ENCODE assay signal across 1 cellular context in genomic region chr19:44258835-44259413, GRCh38.
TF ChIP-seq lines count a peak whose summit lies in the region.

No MANE protein-coding gene starts in this region.

TF ChIP-seq in GM12878, 131 proteins besides CTCF, POLR2A, EP300 and RAD21:
- no peak for TF ChIP-seq SREBF1 (IDR thresholded peaks at IDR 0.05; ENCODE audit: low read length)
- no peak for TF ChIP-seq ATF3 (IDR thresholded peaks at IDR 0.05; ENCODE audit: borderline replicate concordance, extremely low read depth, low read depth, low read length)
- TF ChIP-seq MTA2 (IDR thresholded peaks at IDR 0.05; ENCODE audit: low read depth), result no peak
- no peak for TF ChIP-seq HSF1 (IDR thresholded peaks at IDR 0.05; ENCODE audit: low read depth, low read length)
- TF ChIP-seq SIX5 (IDR thresholded peaks at IDR 0.05; ENCODE audit: low read depth, low read length, severe bottlenecking), result no peak
- no peak for TF ChIP-seq RBBP5 (conservative IDR thresholded peaks at IDR 0.05)
- no peak for TF ChIP-seq MEF2B (IDR thresholded peaks at IDR 0.05; ENCODE audit: partially characterized antibody, poor library complexity, severe bottlenecking)
- TF ChIP-seq E4F1 (IDR thresholded peaks at IDR 0.05; ENCODE audit: borderline replicate concordance, partially characterized antibody), result no peak
- no peak for TF ChIP-seq ZBTB33 (IDR thresholded peaks at IDR 0.05)
- no peak for TF ChIP-seq NBN (IDR thresholded peaks at IDR 0.05)
- TF ChIP-seq NR2C1 (IDR thresholded peaks at IDR 0.05), result no peak
- TF ChIP-seq CHD4 (IDR thresholded peaks at IDR 0.05), result no peak
- TF ChIP-seq CBX3 (IDR thresholded peaks at IDR 0.05; ENCODE audit: borderline replicate concordance, low read depth), result no peak
- TF ChIP-seq ZBTB4 (CRISPR knock-in tag; IDR thresholded peaks at IDR 0.05), result no peak
- TF ChIP-seq BCLAF1 (IDR thresholded peaks at IDR 0.05), result no peak
- no peak for TF ChIP-seq REST (IDR thresholded peaks at IDR 0.05; ENCODE audit: low read depth, low read length)
- no peak for TF ChIP-seq CEBPZ (IDR thresholded peaks at IDR 0.05; ENCODE audit: low read depth, low read length)
